In the genomic region with DNA sequence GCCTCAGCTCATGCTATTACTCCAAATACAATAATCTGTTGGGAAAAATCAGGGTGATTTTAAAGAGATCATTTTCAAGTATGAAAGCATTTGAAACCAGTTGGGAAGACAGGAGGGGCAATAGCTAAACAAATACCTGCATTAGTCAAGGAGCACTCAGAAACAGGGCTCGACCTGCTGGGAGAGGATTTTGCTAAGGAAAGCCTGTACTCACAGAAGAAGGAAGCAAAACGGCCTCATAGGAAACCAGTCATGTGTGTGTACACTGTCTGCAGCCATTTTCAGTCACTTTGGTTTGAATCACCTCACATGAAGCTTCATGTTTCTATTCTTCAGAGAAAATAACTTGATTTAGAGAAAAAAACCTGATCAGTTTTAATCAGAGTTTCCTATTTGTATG, we compare ENCODE assay signal across 16 cellular contexts. TPM values are rescaled to one million over a fixed set of nuclear protein-coding genes. Genes with fewer than 3 reads are reported as not detected.
DNase-seq lines count a peak whose midpoint lies in the region; ATAC-seq, FAIRE-seq and TF ChIP-seq lines count a peak whose summit lies in the region.
"Had no signal": no experiment of that assay in that cellular context is flagged by ENCODE, and none has a peak within 500 bp of the region (broad histone marks: within the 10 kb centered on the region; RNA-seq: fewer than 3 reads in every experiment).

No MANE protein-coding gene starts in this region.

- H3K27me3 ChIP-seq in upper lobe of right lung: no peaks in the 10 kb centered on the region

- no peak for FAIRE-seq in kidney (lab: Jason Lieb, UNC)
- FAIRE-seq: G401.6, GM12891, H1 had no signal

- no peak for TF ChIP-seq CTCF in epithelial cell of esophagus (IDR thresholded peaks at IDR 0.05; ENCODE audit: insufficient read depth, low read depth, low read length, missing control alignments)
- no peak for TF ChIP-seq CTCF in upper lobe of right lung (IDR thresholded peaks at IDR 0.05)
- no peak for TF ChIP-seq CTCF in kidney (IDR thresholded peaks at IDR 0.05; ENCODE audit: borderline replicate concordance, extremely low read depth, insufficient read depth)
- TF ChIP-seq CTCF in mucosa of descending colon (IDR thresholded peaks at IDR 0.05): no peak

- no peak overlapping the region for H3K27ac ChIP-seq in upper lobe of right lung
- H3K27ac ChIP-seq in kidney (ENCODE audit: low read depth in 2 of 2, low read length in 2 of 2): no peak overlapping the region
- H3K27ac ChIP-seq: 22Rv1 had no signal

- no peak overlapping the region for H3K9ac ChIP-seq in kidney (ENCODE audit: low read length in 2 of 2)

- H3K4me3 ChIP-seq in epithelial cell of esophagus (ENCODE audit: low read length): no peak overlapping the region
- no peak overlapping the region for H3K4me3 ChIP-seq in upper lobe of right lung
- no peak overlapping the region for H3K4me3 ChIP-seq in kidney (ENCODE audit: low read length in 2 of 2)
- no peak overlapping the region for H3K4me3 ChIP-seq in mucosa of descending colon
- H3K4me3 ChIP-seq: HAP-1 had no signal

- H3K4me1 ChIP-seq in upper lobe of right lung (no peaks in the 10 kb centered on the region), kidney (ENCODE audit: control insufficient read depth in 1 of 2, insufficient read depth in 1 of 2, low read depth in 1 of 2, low read length in 2 of 2) (no peaks in the 10 kb centered on the region), mucosa of descending colon (ENCODE audit: low read depth) (no peaks in the 10 kb centered on the region)
- H3K4me1 ChIP-seq: Caco-2 had no signal

- H3K36me3 ChIP-seq in upper lobe of right lung: no peaks in the 10 kb centered on the region
- H3K36me3 ChIP-seq in kidney (ENCODE audit: control insufficient read depth in 1 of 2, insufficient read depth in 2 of 2, low read length in 2 of 2): no peaks in the 10 kb centered on the region
- H3K36me3 ChIP-seq in mucosa of descending colon (ENCODE audit: low read depth): no peaks in the 10 kb centered on the region
- H3K36me3 ChIP-seq: HAP-1 had no signal

- H3K9me3 ChIP-seq in upper lobe of right lung (no peaks in the 10 kb centered on the region), kidney (ENCODE audit: control insufficient read depth in 1 of 2, low read length in 2 of 2) (no peaks in the 10 kb centered on the region), mucosa of descending colon (no peaks in the 10 kb centered on the region)
- H3K9me3 ChIP-seq: Caco-2, HAP-1 had no signal

- intact Hi-C loops in upper lobe of right lung (cut with DNase I) (no loop called here), kidney (cut with DNase I) (no loop called here), mucosa of descending colon (cut with DNase I, micrococcal nuclease) (no loop called here)

- peak; percentile 25 for DNase-seq in DMS79 treated with DMSO at 0.1 percent for 48 hours (lab: John Stamatoyannopoulos, UW)
- DNase-seq in DMS79 (lab: John Stamatoyannopoulos, UW): no peak
- DNase-seq in NCI-H2029 (lab: John Stamatoyannopoulos, UW): peak; percentile 11
- DNase-seq in epithelial cell of esophagus (ENCODE audit: low read depth): peak; percentile 38
- DNase-seq in upper lobe of right lung: no peak
- no peak for DNase-seq in SHP77 treated with DMSO at 0.1 percent for 48 hours (lab: John Stamatoyannopoulos, UW)
- DNase-seq in kidney: no peak
- DNase-seq in mucosa of descending colon: no peak
- DNase-seq: Caco-2; CD8-positive, alpha-beta memory T cell; EL had no signal

- ATAC-seq in upper lobe of right lung (peak; percentile 51), mucosa of descending colon (no peak)

RNA-seq across cellular contexts. Expression of a gene that starts 38.6 kb away (rescaled TPM):
- total RNA-seq in upper lobe of right lung (25.7 TPM), kidney (34.8 TPM), mucosa of descending colon (10 to 100 TPM in 1 of 3 donors, 1 to 10 TPM in 2; 7.3 to 15.3 (median 8.4) TPM)
- 8.6 TPM for polyA plus RNA-seq in kidney (ENCODE audit: insufficient read depth, low read depth, low replicate concordance)
- polyA plus RNA-seq: CD8-positive, alpha-beta memory T cell had no signal

Comparison
In these comparisons a context has a peak if more than half of its experiments do, and no peak if none do; other contexts are left out.
1. DNase-seq: peak in DMS79 treated with DMSO at 0.1 percent for 48 hours (single experiment), NCI-H2029 (single experiment) and epithelial cell of esophagus (single experiment); none in DMS79 (single experiment), upper lobe of right lung (single experiment), SHP77 treated with DMSO at 0.1 percent for 48 hours (single experiment), kidney (single experiment) and mucosa of descending colon (0 of 3).